ENCODE assay signal across 24 cellular contexts in the genomic region with DNA sequence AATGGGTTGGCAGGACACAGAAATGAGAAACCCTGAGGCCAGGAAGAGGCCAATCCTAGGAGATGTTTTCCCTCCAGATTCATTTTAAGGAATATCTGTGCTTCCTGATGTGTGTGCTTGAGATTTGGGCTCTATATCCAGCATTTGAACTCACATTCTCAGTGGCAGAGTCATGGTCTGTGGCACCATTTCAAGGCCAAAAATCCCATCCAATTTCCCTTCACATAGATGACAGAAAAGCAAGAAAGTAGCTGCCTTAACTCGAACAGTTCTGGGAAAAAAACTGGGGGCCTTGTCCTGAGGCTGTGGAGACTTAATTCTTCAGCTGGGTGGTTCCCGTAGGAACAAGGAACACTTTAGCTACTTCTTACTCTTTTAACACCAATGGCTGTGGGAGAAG. TPM values are rescaled to one million over a fixed set of nuclear protein-coding genes. Genes with fewer than 3 reads are reported as not detected.
"Had no signal": no experiment of that assay in that cellular context is flagged by ENCODE, and none has a peak within 500 bp of the region (broad histone marks: within the 10 kb centered on the region; RNA-seq: fewer than 3 reads in every experiment).

No MANE protein-coding gene starts in this region.

- ATAC-seq: activated naive CD4-positive, alpha-beta T cell treated with anti-CD3 and anti-CD28 coated beads, Interleukin-2, amount 50 U/mL, for 72 hours; activated naive CD8-positive, alpha-beta T cell treated with anti-CD3 and anti-CD28 coated beads, Interleukin-2, amount 50 U/mL, for 24 hours; activated T-cell treated with anti-CD3 and anti-CD28 coated beads, Interleukin-2, amount 50 U/mL, for 4 hours had no signal

- H3K9me3 Mint-ChIP-seq: activated CD4-positive, alpha-beta memory T cell treated with anti-CD3 and anti-CD28 coated beads for 36 hours; activated CD4-positive, alpha-beta T cell treated with anti-CD3 and anti-CD28 coated beads, Interleukin-2, amount 10 ng/mL, durations not matched to agents 7 days and 5 days; activated naive CD4-positive, alpha-beta T cell treated with anti-CD3 and anti-CD28 coated beads, Interleukin-2, amount 50 U/mL, for 72 hours; activated naive CD8-positive, alpha-beta T cell treated with anti-CD3 and anti-CD28 coated beads, Interleukin-2, amount 50 U/mL, for 24 hours; activated T-cell treated with anti-CD3 and anti-CD28 coated beads, Interleukin-2, amount 50 U/mL, for 4 hours had no signal

- H3K36me3 Mint-ChIP-seq: activated CD4-positive, alpha-beta memory T cell treated with anti-CD3 and anti-CD28 coated beads for 36 hours; activated naive CD4-positive, alpha-beta T cell treated with anti-CD3 and anti-CD28 coated beads, Interleukin-2, amount 50 U/mL, for 72 hours had no signal

- H3K9me3 ChIP-seq: MG63, Peyer's patch, SJCRH30, SK-N-SH had no signal

- H3K4me1 ChIP-seq: breast epithelium, Peyer's patch, SJCRH30 had no signal

- H3K27me3 Mint-ChIP-seq: activated CD4-positive, alpha-beta memory T cell treated with anti-CD3 and anti-CD28 coated beads for 36 hours; activated CD4-positive, alpha-beta T cell treated with anti-CD3 and anti-CD28 coated beads, Interleukin-2, amount 10 ng/mL, durations not matched to agents 7 days and 5 days; activated naive CD8-positive, alpha-beta T cell treated with anti-CD3 and anti-CD28 coated beads, Interleukin-2, amount 50 U/mL, for 24 hours had no signal

- H3K27ac Mint-ChIP-seq: activated CD4-positive, alpha-beta memory T cell treated with anti-CD3 and anti-CD28 coated beads for 36 hours; activated CD4-positive, alpha-beta T cell treated with anti-CD3 and anti-CD28 coated beads, Interleukin-2, amount 10 ng/mL, durations not matched to agents 7 days and 5 days; activated naive CD4-positive, alpha-beta T cell treated with anti-CD3 and anti-CD28 coated beads, Interleukin-2, amount 50 U/mL, for 72 hours; activated naive CD8-positive, alpha-beta T cell treated with anti-CD3 and anti-CD28 coated beads, Interleukin-2, amount 50 U/mL, for 24 hours had no signal

- H3K4me1 Mint-ChIP-seq: activated naive CD8-positive, alpha-beta T cell treated with anti-CD3 and anti-CD28 coated beads, Interleukin-2, amount 50 U/mL, for 24 hours had no signal

- H3K4me3 ChIP-seq: breast epithelium, MG63, Peyer's patch, SJCRH30 had no signal

- H3K27me3 ChIP-seq: MG63, Peyer's patch, SJCRH30 had no signal

- H3K4me3 Mint-ChIP-seq: activated CD4-positive, alpha-beta memory T cell treated with anti-CD3 and anti-CD28 coated beads for 36 hours; activated CD4-positive, alpha-beta T cell treated with anti-CD3 and anti-CD28 coated beads, Interleukin-2, amount 10 ng/mL, durations not matched to agents 7 days and 5 days; activated naive CD8-positive, alpha-beta T cell treated with anti-CD3 and anti-CD28 coated beads, Interleukin-2, amount 50 U/mL, for 24 hours; activated T-cell treated with anti-CD3 and anti-CD28 coated beads, Interleukin-2, amount 50 U/mL, for 4 hours had no signal

- H3K9ac ChIP-seq: SK-N-SH had no signal

- DNase-seq: activated CD4-positive, alpha-beta memory T cell treated with anti-CD3 and anti-CD28 coated beads for 36 hours; activated CD4-positive, alpha-beta T cell treated with anti-CD3 and anti-CD28 coated beads, Interleukin-2, amount 10 ng/mL, durations not matched to agents 7 days and 5 days; activated CD4-positive, CD25-positive, alpha-beta regulatory T cell; activated CD8-positive, alpha-beta memory T cell treated with anti-CD3 and anti-CD28 coated beads for 24 hours; activated effector memory CD4-positive, alpha-beta T cell treated with anti-CD3 and anti-CD28 coated beads, Interleukin-2, amount 50 U/mL, for 16 hours; activated naive CD4-positive, alpha-beta T cell treated with Interleukin-2 at 50 U/mL for 16 hours; activated naive CD8-positive, alpha-beta T cell treated with anti-CD3 and anti-CD28 coated beads, Interleukin-2, amount 50 U/mL, for 24 hours; activated T-cell treated with anti-CD3 and anti-CD28 coated beads, Interleukin-2, amount 50 U/mL, for 4 hours; caudate nucleus; MG63; MV-4-11; NCI-H1105; NCI-H1436; NCI-H1694 treated with DMSO at 0.1 percent for 48 hours; NCI-H2029 treated with DMSO at 0.1 percent for 48 hours; NCI-H510A treated with DMSO at 0.1 percent for 48 hours; NCI-H69; Peyer's patch; Right ventricle myocardium superior; SJCRH30; SK-N-SH; T-helper 1 cell had no signal

- H3K36me3 ChIP-seq: breast epithelium, MG63, Peyer's patch, SJCRH30 had no signal

RNA-seq across cellular contexts. Expression of gene TAF7L, which starts 27.4 kb away (rescaled TPM):
- total RNA-seq: activated CD4-positive, alpha-beta memory T cell treated with anti-CD3 and anti-CD28 coated beads for 36 hours; activated CD4-positive, alpha-beta T cell treated with anti-CD3 and anti-CD28 coated beads, Interleukin-2, amount 10 ng/mL, durations not matched to agents 7 days and 5 days; Peyer's patch; Right ventricle myocardium superior had no signal
